ENCODE assay signal across 2 cellular contexts in genomic region chr2:30826481-30826880, GRCh38.
TF ChIP-seq lines count a peak whose summit lies in the region.

No MANE protein-coding gene starts in this region.

TF ChIP-seq in liver, 16 proteins besides CTCF, POLR2A, EP300 and RAD21:
- TF ChIP-seq REST (IDR thresholded peaks at IDR 0.05) = peak; percentile 14
- peak in 1 of 2 donors; percentile 31 for TF ChIP-seq RXRA (IDR thresholded peaks at IDR 0.05)
- TF ChIP-seq ZBTB33 (IDR thresholded peaks at IDR 0.05) = peak; percentile 18
- TF ChIP-seq GABPA (IDR thresholded peaks at IDR 0.05 in 1 of 2, conservative IDR thresholded peaks at IDR 0.05 in 1 of 2) = no peak
- TF ChIP-seq FOXA1 (IDR thresholded peaks at IDR 0.05) = peak; percentile 17
- no peak for TF ChIP-seq TAF1 (conservative IDR thresholded peaks at IDR 0.05)
- TF ChIP-seq HNF4G (IDR thresholded peaks at IDR 0.05) = no peak
- TF ChIP-seq EGR1 (IDR thresholded peaks at IDR 0.05; ENCODE audit: low read depth in 2 of 2) = no peak
- no peak for TF ChIP-seq SP1 (IDR thresholded peaks at IDR 0.05)
- TF ChIP-seq FOXA2 (IDR thresholded peaks at IDR 0.05) = peak; percentile 33
- no peak for TF ChIP-seq YY1 (IDR thresholded peaks at IDR 0.05)

TF ChIP-seq in HepG2, 621 proteins besides CTCF, POLR2A, EP300 and RAD21:
- TF ChIP-seq ZNF841 (CRISPR knock-in tag; IDR thresholded peaks at IDR 0.05; ENCODE audit: borderline replicate concordance) (no peak), KDM6A (CRISPR knock-in tag; IDR thresholded peaks at IDR 0.05; ENCODE audit: low read depth) (no peak), TAF15 (IDR thresholded peaks at IDR 0.05; ENCODE audit: low read depth, low read length, poor library complexity, severe bottlenecking) (no peak), ATF3 (CRISPR knock-in tag; IDR thresholded peaks at IDR 0.05) (no peak), ARNT (IDR thresholded peaks at IDR 0.05) (no peak), TMF1 (CRISPR knock-in tag; IDR thresholded peaks at IDR 0.05; ENCODE audit: low read depth) (no peak), MIER3 (CRISPR knock-in tag; IDR thresholded peaks at IDR 0.05; ENCODE audit: borderline replicate concordance) (no peak), RFXAP (CRISPR knock-in tag; IDR thresholded peaks at IDR 0.05; ENCODE audit: borderline replicate concordance) (no peak), CERS6 (CRISPR knock-in tag; IDR thresholded peaks at IDR 0.05) (no peak), REL (CRISPR knock-in tag; conservative IDR thresholded peaks at IDR 0.05) (no peak), POLR2AphosphoS2 (IDR thresholded peaks at IDR 0.05; ENCODE audit: low read depth, low read length) (no peak)
- TF ChIP-seq, protein P1, sequence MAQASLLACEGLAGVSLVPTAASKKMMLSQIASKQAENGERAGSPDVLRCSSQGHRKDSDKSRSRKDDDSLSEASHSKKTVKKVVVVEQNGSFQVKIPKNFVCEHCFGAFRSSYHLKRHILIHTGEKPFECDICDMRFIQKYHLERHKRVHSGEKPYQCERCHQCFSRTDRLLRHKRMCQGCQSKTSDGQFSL (CRISPR knock-in tag; IDR thresholded peaks at IDR 0.05) = no peak
